In genomic region chr12:21788089-21788983, GRCh38 we compare ENCODE assay signal across 29 cellular contexts. TPM values are rescaled to one million over a fixed set of nuclear protein-coding genes. Genes with fewer than 3 reads are reported as not detected.
DNase-seq lines count a peak whose midpoint lies in the region; ATAC-seq, FAIRE-seq and TF ChIP-seq lines count a peak whose summit lies in the region.
"Had no signal": no experiment of that assay in that cellular context is flagged by ENCODE, and none has a peak within 500 bp of the region (broad histone marks: within the 10 kb centered on the region; RNA-seq: fewer than 3 reads in every experiment).

No MANE protein-coding gene starts in this region.

- H3K4me2 ChIP-seq in HepG2 (ENCODE audit: low read depth, low read length) (no peak overlapping the region), GM23338 (no peak overlapping the region)
- H3K4me2 ChIP-seq: A549 had no signal

- H3K36me3 ChIP-seq in liver (ENCODE audit: control insufficient read depth in 4 of 4, insufficient read depth in 3 of 4, low read depth in 1 of 4, low read length in 3 of 4) (no peaks in the 10 kb centered on the region), HepG2 (replicated peaks in 1 of 2; ENCODE audit: control insufficient read depth in 1 of 2, insufficient read depth in 2 of 2, low read length in 2 of 2) (no peaks in the 10 kb centered on the region), kidney (ENCODE audit: control insufficient read depth in 1 of 2, insufficient read depth in 2 of 2, low read length in 2 of 2) (no peaks in the 10 kb centered on the region), GM23338 (ENCODE audit: insufficient read depth) (no peaks in the 10 kb centered on the region)
- H3K36me3 ChIP-seq: SJCRH30 had no signal

- WGBS in liver: 55% methylated on average over 7 of the region's 7 CpGs
- WGBS in HepG2 (ENCODE audit: low lambda C conversion rate): 11% methylated on average over 7 of the region's 7 CpGs

- FAIRE-seq in HepG2 (lab: Jason Lieb, UNC) (no peak), kidney (lab: Jason Lieb, UNC) (peak; percentile 50)
- FAIRE-seq: A549, GM12892, HTR-8/SVneo, RCC 7860 had no signal

- no peak for TF ChIP-seq POLR2A in HepG2 (IDR thresholded peaks at IDR 0.05; ENCODE audit: insufficient read depth in 1 of 2, low read depth in 2 of 2, low read length in 2 of 2)

- H3K9me2 ChIP-seq in GM23338 (ENCODE audit: insufficient read depth): no peaks in the 10 kb centered on the region

- no peaks in the 10 kb centered on the region for H3K4me1 Mint-ChIP-seq in GM23338
- H3K4me1 Mint-ChIP-seq: CD4-positive, alpha-beta memory T cell; H9 had no signal

- H3K9ac ChIP-seq in liver (ENCODE audit: low read depth in 1 of 2, low read length in 2 of 2) (no peak overlapping the region), HepG2 (ENCODE audit: insufficient read depth, low read depth, low read length) (no peak overlapping the region), kidney (ENCODE audit: low read length in 2 of 2) (no peak overlapping the region)
- H3K9ac ChIP-seq: GM23248 had no signal

- CTCF ChIA-PET in HepG2 (lab: Yijun Ruan, JAX; ENCODE audit: low intra/inter-chr PET ratio, low total read pairs): no interaction called here

- intact Hi-C loops in HepG2 (cut with micrococcal nuclease; ENCODE audit: unreplicated experiment): no loop called here
- intact Hi-C loops in kidney (cut with DNase I): no loop called here

- peaks cover 6% of the 10 kb centered on the region; the same call in 1 of the 3 replicates for H3K9me3 Mint-ChIP-seq in GM23338

- TF ChIP-seq RAD21 in liver (IDR thresholded peaks at IDR 0.05) (peak in 1 of 2 donors; percentile 15), HepG2 (CRISPR knock-in tag; IDR thresholded peaks at IDR 0.05) (no peak)

- peak overlapping the region in 1 of 2 donors; percentile 13 for H3K27ac ChIP-seq in liver (ENCODE audit: low read depth in 1 of 2, low read length in 2 of 2)
- no peak overlapping the region for H3K27ac ChIP-seq in HepG2 (ENCODE audit: extremely low read length, insufficient read depth, low read length)
- H3K27ac ChIP-seq in kidney (ENCODE audit: low read depth in 2 of 2, low read length in 2 of 2): no peak overlapping the region
- no peak overlapping the region for H3K27ac ChIP-seq in GM23338 (ENCODE audit: low read depth)
- H3K27ac ChIP-seq: A549, GM23248, SJCRH30 had no signal

- no peaks in the 10 kb centered on the region for H3F3A ChIP-seq in GM23338 (replicated peaks; ENCODE audit: low read depth)

- H3K27me3 Mint-ChIP-seq in GM23338 (ENCODE audit: insufficient read depth, low read depth, poor library complexity): no peaks in the 10 kb centered on the region

- TF ChIP-seq EP300 in HepG2 (IDR thresholded peaks at IDR 0.05; ENCODE audit: low read depth in 2 of 2, low read length in 2 of 2) (no peak), HepG2 (CRISPR knock-in tag; IDR thresholded peaks at IDR 0.05; ENCODE audit: borderline replicate concordance) (no peak)

- ATAC-seq in HepG2: no peak
- peak; percentile 97 for ATAC-seq in omental fat pad (ENCODE audit: low FRiP score)
- ATAC-seq in HG02973 (IDR thresholded peaks at IDR 0.05; ENCODE audit: unreplicated experiment): no peak
- ATAC-seq in GM23338: no peak
- ATAC-seq: A549 had no signal

- in situ Hi-C loops in HepG2 (cut with HindIII; ENCODE audit: extremely low pct_ligation_motif_present, low pct_unique_long_range_greater_than_20kb): no loop called here

- H3K9me3 ChIP-seq in liver (ENCODE audit: control insufficient read depth in 4 of 4, low read length in 3 of 4) (no peaks in the 10 kb centered on the region), HepG2 (ENCODE audit: low read length) (no peaks in the 10 kb centered on the region), kidney (ENCODE audit: control insufficient read depth in 1 of 2, low read length in 2 of 2) (peaks cover 0 to 2% of the 10 kb centered on the region in 2 donors)
- H3K9me3 ChIP-seq: A549, SJCRH30 had no signal

- DNase-seq in HepG2 (ENCODE audit: low spot score): no peak
- DNase-seq in kidney: no peak
- no peak for DNase-seq in omental fat pad (ENCODE audit: low spot score)
- no peak for DNase-seq in GM23338 (ENCODE audit: low spot score)
- DNase-seq in NCI-H510A (lab: John Stamatoyannopoulos, UW): no peak
- DNase-seq: C1 segment of cervical spinal cord; CD4-positive, alpha-beta memory T cell; COR-L47; DMS 273 treated with DMSO at 0.1 percent for 48 hours; DMS79 treated with DMSO at 0.1 percent for 48 hours; GF-D8; GM23248; H9; KBM-7; MV-4-11; NCI-H1105; NCI-H1436 treated with DMSO at 0.1 percent for 48 hours; NCI-H187 treated with DMSO at 0.1 percent for 48 hours; NCI-H2171 treated with DMSO at 0.1 percent for 48 hours; NCI-H524 treated with DMSO at 0.1 percent for 48 hours; NCI-H774; SJCRH30 had no signal

- H3K27me3 ChIP-seq in liver (ENCODE audit: control insufficient read depth in 4 of 4, insufficient read depth in 4 of 4, low read length in 3 of 4): no peaks in the 10 kb centered on the region
- no peaks in the 10 kb centered on the region; a peak in 1 of 5 replicates for H3K27me3 ChIP-seq in HepG2 (ENCODE audit: control insufficient read depth in 1 of 2, insufficient read depth in 2 of 2, low read length in 2 of 2)
- H3K27me3 ChIP-seq in GM23338 (ENCODE audit: insufficient read depth): no peaks in the 10 kb centered on the region
- H3K27me3 ChIP-seq: SJCRH30 had no signal

- TF ChIP-seq CTCF in liver (IDR thresholded peaks at IDR 0.05; ENCODE audit: low read depth, low read length, missing input control) (no peak), HepG2 (CRISPR knock-in tag; IDR thresholded peaks at IDR 0.05) (no peak), kidney (IDR thresholded peaks at IDR 0.05; ENCODE audit: borderline replicate concordance, extremely low read depth, insufficient read depth) (no peak), omental fat pad (IDR thresholded peaks at IDR 0.05) (no peak), GM23338 (conservative IDR thresholded peaks at IDR 0.05; ENCODE audit: low read depth in 2 of 2) (no peak)

- BruUV-seq in HepG2 (replicated peaks; lab: Mats Ljungman, UMichigan): no TSS peak

- no peak overlapping the region for H3K27ac Mint-ChIP-seq in GM23338
- H3K27ac Mint-ChIP-seq: CD4-positive, alpha-beta memory T cell; H9 had no signal

- H3K79me2 ChIP-seq in HepG2 (ENCODE audit: insufficient read depth, low read length): no peaks in the 10 kb centered on the region
- H3K79me2 ChIP-seq in GM23338 (replicated peaks; ENCODE audit: insufficient read depth): no peaks in the 10 kb centered on the region

- POLR2A ChIA-PET in HepG2 (lab: Yijun Ruan, JAX): no interaction called here

- no peak overlapping the region for H3K4me3 Mint-ChIP-seq in GM23338
- H3K4me3 Mint-ChIP-seq: CD4-positive, alpha-beta memory T cell; H9 had no signal

- H2AFZ ChIP-seq in HepG2 (ENCODE audit: low read length): no peak overlapping the region
- no peak overlapping the region for H2AFZ ChIP-seq in GM23338
- H2AFZ ChIP-seq: GM23248 had no signal

- H4K20me1 ChIP-seq in HepG2 (ENCODE audit: insufficient read depth, low read length): no peaks in the 10 kb centered on the region
- H4K20me1 ChIP-seq in GM23338 (replicated peaks; ENCODE audit: insufficient read depth): no peaks in the 10 kb centered on the region

- no peaks in the 10 kb centered on the region for H3K36me3 Mint-ChIP-seq in GM23338 (ENCODE audit: low read depth)
- H3K36me3 Mint-ChIP-seq: CD4-positive, alpha-beta memory T cell had no signal

- H3K4me1 ChIP-seq in liver (ENCODE audit: control insufficient read depth in 4 of 4, insufficient read depth in 4 of 4, low read length in 3 of 4): peaks cover 4 to 8% (median 5%) of the 10 kb centered on the region in 4 donors
- no peaks in the 10 kb centered on the region for H3K4me1 ChIP-seq in HepG2 (ENCODE audit: insufficient read depth, low read length)
- no peaks in the 10 kb centered on the region for H3K4me1 ChIP-seq in kidney (ENCODE audit: control insufficient read depth in 1 of 2, insufficient read depth in 1 of 2, low read depth in 1 of 2, low read length in 2 of 2)
- no peaks in the 10 kb centered on the region for H3K4me1 ChIP-seq in GM23338 (ENCODE audit: insufficient read depth)
- H3K4me1 ChIP-seq: A549, SJCRH30 had no signal

- H3K4me3 ChIP-seq in liver (ENCODE audit: low read depth in 1 of 3, low read length in 3 of 3): no peak overlapping the region
- no peak overlapping the region for H3K4me3 ChIP-seq in HepG2 (replicated peaks in 1 of 3; ENCODE audit: insufficient read depth in 1 of 3, low read depth in 2 of 3, low read length in 3 of 3)
- H3K4me3 ChIP-seq in kidney (ENCODE audit: low read length in 2 of 2): no peak overlapping the region
- no peak overlapping the region for H3K4me3 ChIP-seq in GM23338
- H3K4me3 ChIP-seq: A549, GM23248, SJCRH30 had no signal

TF ChIP-seq in GM23338, 12 proteins besides CTCF, POLR2A, EP300 and RAD21 (continues in another document):
- TF ChIP-seq EZH2phosphoT487 (IDR thresholded peaks at IDR 0.05; ENCODE audit: unreplicated experiment): no peak

RNA-seq across cellular contexts. Expression of gene KCNJ8, which starts 13.8 kb away (rescaled TPM):
- total RNA-seq in liver (10 to 100 TPM; 10.9 to 44.2 TPM), HepG2 (2016; rRNA removed; fragmentation: Illumina TruSeq; extraction: Trizol) (not detected in 2 replicates), kidney (13.1 TPM), omental fat pad (10 to 100 TPM; 12.2 to 34.5 (median 26.4) TPM)
- polyA plus RNA-seq in liver (10 to 100 TPM; 24.2 to 30.3 TPM), HepG2 (2011; rRNA removed) (not detected in 2 replicates), kidney (ENCODE audit: insufficient read depth, low read depth, low replicate concordance) (5.6 TPM), GM23338 (2016; fragmentation: Nextera tagmentation; extraction: Ambion mirVana) (0.82 and 1.0 TPM in 2 replicates)
- total RNA-seq in HepG2 (2016; cell fraction: cytosol; rRNA removed; fragmentation: Illumina TruSeq; extraction: Trizol; ENCODE audit: low read depth): not detected in 2 replicates
- not detected in 2 replicates for total RNA-seq in HepG2 (2016; cell fraction: insoluble cytoplasmic fraction; rRNA removed; fragmentation: Illumina TruSeq; extraction: Trizol)
- total RNA-seq in HepG2 (2016; cell fraction: membrane; rRNA removed; fragmentation: Illumina TruSeq; extraction: Trizol): not detected in 2 replicates
- total RNA-seq in HepG2 (2016; cell fraction: nucleus; rRNA removed; fragmentation: Illumina TruSeq; extraction: Trizol): not detected in 2 replicates
- polyA plus RNA-seq in HepG2 (2011; cell fraction: cytosol; rRNA removed): not detected in 2 replicates
- polyA plus RNA-seq in HepG2 (2011; cell fraction: nucleus; rRNA removed): not detected in 2 replicates
- polyA plus RNA-seq in HepG2 (2012): not detected in 2 replicates
- polyA plus RNA-seq in HepG2 (2016; cell fraction: cytosol; fragmentation: Illumina TruSeq; extraction: Trizol; ENCODE audit: low read depth): not detected in 2 replicates
- not detected in 2 replicates for polyA plus RNA-seq in HepG2 (2016; cell fraction: insoluble cytoplasmic fraction; fragmentation: Illumina TruSeq; extraction: Trizol; ENCODE audit: low read depth)
- polyA plus RNA-seq in HepG2 (2016; cell fraction: membrane; fragmentation: Illumina TruSeq; extraction: Trizol; ENCODE audit: low read depth): not detected in 2 replicates
- polyA plus RNA-seq in HepG2 (2016; cell fraction: nucleus; fragmentation: Illumina TruSeq; extraction: Trizol; ENCODE audit: insufficient read depth, low read depth): not detected in 2 replicates
- polyA minus RNA-seq in HepG2 (2011; rRNA and poly(A)+ RNA removed; ENCODE audit: low replicate concordance): not detected in 2 replicates
- not detected in 2 replicates for polyA minus RNA-seq in HepG2 (2011; cell fraction: cytosol; rRNA and poly(A)+ RNA removed)
- not detected in 2 replicates for polyA minus RNA-seq in HepG2 (2011; cell fraction: nucleus; rRNA and poly(A)+ RNA removed)
- total RNA-seq in GM23338 (2014; rRNA removed; shearing (Covaris generic)): 0.87 and 2.3 TPM in 2 replicates
- total RNA-seq: MCF 10A had no signal
- polyA plus RNA-seq: CD4-positive, alpha-beta memory T cell had no signal
